ENCODE assay signal across 29 cellular contexts in genomic region chr10:34018811-34019210, GRCh38.
"Had no signal": no experiment of that assay in that cellular context is flagged by ENCODE, and none has a peak within 500 bp of the region (broad histone marks: within the 10 kb centered on the region; RNA-seq: fewer than 3 reads in every experiment).

No MANE protein-coding gene starts in this region.

- H3K4me1 ChIP-seq: body of pancreas, colonic mucosa, gastrocnemius medialis, pancreas, psoas muscle, right atrium auricular region, upper lobe of left lung had no signal

- H3K9me3 ChIP-seq: body of pancreas, colonic mucosa, gastrocnemius medialis, pancreas, psoas muscle, right atrium auricular region, upper lobe of left lung had no signal

- FAIRE-seq: pancreas, TTC549 had no signal

- H3K36me3 Mint-ChIP-seq: activated naive CD8-positive, alpha-beta T cell; mesothelial cell of epicardium; naive B cell; stimulated activated memory B cell treated with anti-CD40 and anti-IgM and Interleukin-4, amounts not matched to agents 10 μg/mL and 1 μg/mL and 100 μg/mL, for 72 hours had no signal

- DNase-seq: activated CD4-positive, alpha-beta T cell treated with anti-CD3 and anti-CD28 coated beads for 4 hours; activated CD4-positive, alpha-beta T cell treated with anti-CD3 and anti-CD28 coated beads, Interleukin-2, amount 50 U/mL, for 4 hours; activated naive CD4-positive, alpha-beta T cell; activated T-cell treated with anti-CD3 and anti-CD28 coated beads for 4 hours; activated T-cell treated with anti-CD3 and anti-CD28 coated beads, Interleukin-2, amount 50 U/mL, for 72 hours; aorta; body of pancreas; colonic mucosa; effector memory CD4-positive, alpha-beta T cell; erythroblast; gastrocnemius medialis; glutamatergic neuron; islet precursor cell; naive B cell; pancreas; psoas muscle; stimulated activated CD4-positive, alpha-beta T cell treated with anti-CD3 and anti-CD28 coated beads, Interleukin-1b, Interleukin-23, amount 100 ng/mL, for 48 hours; stimulated activated CD4-positive, alpha-beta T cell treated with anti-CD3 and anti-CD28 coated beads, Interleukin-4, amount 100 ng/mL, for 4 hours; stimulated activated CD8-positive, alpha-beta memory T cell treated with anti-CD3 and anti-CD28 coated beads, Interleukin-4, amount 100 ng/mL, for 48 hours; stimulated activated naive CD8-positive, alpha-beta T cell treated with anti-CD3 and anti-CD28 coated beads, Interleukin-15, amount 100 ng/mL, for 72 hours; substantia nigra; upper lobe of left lung had no signal

- H3K27me3 ChIP-seq: body of pancreas, colonic mucosa, gastrocnemius medialis, pancreas, right atrium auricular region, upper lobe of left lung had no signal

- H3K27ac Mint-ChIP-seq: activated naive CD8-positive, alpha-beta T cell; activated T-cell treated with anti-CD3 and anti-CD28 coated beads, Interleukin-2, amount 50 U/mL, for 72 hours; mesothelial cell of epicardium; naive B cell; stimulated activated memory B cell treated with anti-CD40 and anti-IgM and Interleukin-4, amounts not matched to agents 10 μg/mL and 1 μg/mL and 100 μg/mL, for 72 hours; stimulated activated naive CD8-positive, alpha-beta T cell treated with anti-CD3 and anti-CD28 coated beads, Interleukin-15, amount 100 ng/mL, for 72 hours had no signal

- H3K4me2 ChIP-seq: smooth muscle cell had no signal

- H3K4me3 ChIP-seq: body of pancreas, colonic mucosa, gastrocnemius medialis, pancreas, psoas muscle, right atrium auricular region, smooth muscle cell, upper lobe of left lung had no signal

- H3K27ac ChIP-seq: body of pancreas, colonic mucosa, gastrocnemius medialis, pancreas, psoas muscle, right atrium auricular region, upper lobe of left lung, VCaP had no signal

- H3K4me1 Mint-ChIP-seq: naive B cell; stimulated activated memory B cell treated with anti-CD40 and anti-IgM and Interleukin-4, amounts not matched to agents 10 μg/mL and 1 μg/mL and 100 μg/mL, for 72 hours; stimulated activated naive CD8-positive, alpha-beta T cell treated with anti-CD3 and anti-CD28 coated beads, Interleukin-15, amount 100 ng/mL, for 72 hours had no signal

- ATAC-seq: activated T-cell treated with anti-CD3 and anti-CD28 coated beads, Interleukin-2, amount 50 U/mL, for 72 hours; body of pancreas; gastrocnemius medialis; pancreas; psoas muscle; stimulated activated memory B cell treated with anti-CD40 and anti-IgM and Interleukin-4, amounts not matched to agents 10 μg/mL and 1 μg/mL and 100 μg/mL, for 72 hours; stimulated activated naive CD8-positive, alpha-beta T cell treated with anti-CD3 and anti-CD28 coated beads, Interleukin-15, amount 100 ng/mL, for 72 hours had no signal

- H3K36me3 ChIP-seq: colonic mucosa, gastrocnemius medialis, pancreas, right atrium auricular region, upper lobe of left lung had no signal

- H3K4me3 Mint-ChIP-seq: activated naive CD8-positive, alpha-beta T cell; activated T-cell treated with anti-CD3 and anti-CD28 coated beads, Interleukin-2, amount 50 U/mL, for 72 hours; mesothelial cell of epicardium; stimulated activated memory B cell treated with anti-CD40 and anti-IgM and Interleukin-4, amounts not matched to agents 10 μg/mL and 1 μg/mL and 100 μg/mL, for 72 hours; stimulated activated naive CD8-positive, alpha-beta T cell treated with anti-CD3 and anti-CD28 coated beads, Interleukin-15, amount 100 ng/mL, for 72 hours had no signal

- H3K9me3 Mint-ChIP-seq: activated T-cell treated with anti-CD3 and anti-CD28 coated beads, Interleukin-2, amount 50 U/mL, for 72 hours had no signal

- H3K27me3 Mint-ChIP-seq: activated naive CD8-positive, alpha-beta T cell; naive B cell; stimulated activated memory B cell treated with anti-CD40 and anti-IgM and Interleukin-4, amounts not matched to agents 10 μg/mL and 1 μg/mL and 100 μg/mL, for 72 hours had no signal
